14 cellular contexts compared by ENCODE assay signal in the genomic region with DNA sequence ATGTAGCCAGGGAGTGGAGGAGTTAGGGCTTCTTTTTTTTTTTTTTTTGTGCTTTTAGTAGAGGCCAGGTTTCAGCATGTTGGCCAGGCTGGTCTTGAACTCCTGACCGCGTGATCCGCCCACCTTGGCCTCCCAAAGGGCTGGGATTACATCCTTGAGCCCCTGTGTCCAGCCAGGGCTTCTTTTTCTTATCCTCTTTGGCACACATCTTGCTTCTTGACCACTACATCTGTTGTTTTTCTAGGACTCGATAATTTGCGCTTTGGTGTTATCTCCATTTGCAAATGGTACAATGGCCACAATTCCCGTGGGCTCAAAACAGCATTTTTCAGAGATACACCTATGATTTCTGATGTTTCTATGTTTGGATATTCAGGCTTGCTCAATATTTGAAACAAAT. TPM values are rescaled to one million over a fixed set of nuclear protein-coding genes. Genes with fewer than 3 reads are reported as not detected.
DNase-seq lines count a peak whose midpoint lies in the region; ATAC-seq, FAIRE-seq and TF ChIP-seq lines count a peak whose summit lies in the region.
"Had no signal": no experiment of that assay in that cellular context is flagged by ENCODE, and none has a peak within 500 bp of the region (broad histone marks: within the 10 kb centered on the region; RNA-seq: fewer than 3 reads in every experiment).

No MANE protein-coding gene starts in this region.

- H3K4me1 Mint-ChIP-seq in CD8-positive, alpha-beta T cell (ENCODE audit: low read depth): peaks cover 54% of the 10 kb centered on the region

- no peak overlapping the region for H3K9ac ChIP-seq in Loucy (ENCODE audit: low read depth, low read length, poor library complexity, severe bottlenecking)
- H3K9ac ChIP-seq in endothelial cell of umbilical vein (replicated peaks; ENCODE audit: extremely low read depth, insufficient read depth, low read length): peak overlapping the region; percentile 98
- H3K9ac ChIP-seq in neural cell (ENCODE audit: low read length): no peak overlapping the region

- peak overlapping the region; percentile 19 for H3K27ac Mint-ChIP-seq in CD8-positive, alpha-beta T cell
- H3K27ac Mint-ChIP-seq: activated naive CD8-positive, alpha-beta T cell treated with anti-CD3 and anti-CD28 coated beads, Interleukin-2, amount 50 U/mL, for 24 hours; effector memory CD8-positive, alpha-beta T cell had no signal

- no peak overlapping the region for H3K27ac ChIP-seq in CD8-positive, alpha-beta T cell (ENCODE audit: low read depth, low read length)
- peak overlapping the region; percentile 90 for H3K27ac ChIP-seq in endothelial cell of umbilical vein (ENCODE audit: insufficient read depth, low read depth, low read length)
- no peak overlapping the region for H3K27ac ChIP-seq in neural cell (ENCODE audit: low read length)

- H3K79me2 ChIP-seq in Loucy (ENCODE audit: insufficient read depth, low read length) (peaks cover 57% of the 10 kb centered on the region), endothelial cell of umbilical vein (ENCODE audit: control insufficient read depth, insufficient read depth, low read length) (peaks cover 90% of the 10 kb centered on the region), neural cell (replicated peaks; ENCODE audit: insufficient read depth, low read length) (peaks cover 67% of the 10 kb centered on the region)

- H3K9me1 ChIP-seq in endothelial cell of umbilical vein (replicated peaks; ENCODE audit: control insufficient read depth, extremely low read depth, insufficient read depth, low read length): no peaks in the 10 kb centered on the region

- no TSS peak for BruUV-seq in endothelial cell of umbilical vein (replicated peaks; lab: Mats Ljungman, UMichigan)

- H4K20me1 ChIP-seq in Loucy (ENCODE audit: insufficient read depth, low read length, poor library complexity, severe bottlenecking): peaks cover 7% of the 10 kb centered on the region
- H4K20me1 ChIP-seq in endothelial cell of umbilical vein (replicated peaks; ENCODE audit: control insufficient read depth, extremely low read depth, insufficient read depth, low read length): peaks cover 5% of the 10 kb centered on the region
- H4K20me1 ChIP-seq in neural cell (ENCODE audit: insufficient read depth): no peaks in the 10 kb centered on the region

- H3K4me3 ChIP-seq in CD8-positive, alpha-beta T cell (ENCODE audit: low read depth, low read length): no peak overlapping the region
- peak overlapping the region; percentile 28 for H3K4me3 ChIP-seq in Loucy (ENCODE audit: low read length, poor library complexity, severe bottlenecking)
- peak overlapping the region; percentile 67 to 94 (median 86) for H3K4me3 ChIP-seq in endothelial cell of umbilical vein (replicated peaks in 1 of 3; ENCODE audit: insufficient read depth in 1 of 3, low read depth in 1 of 3, low read length in 3 of 3)
- peak overlapping the region; percentile 95 for H3K4me3 ChIP-seq in neural cell (ENCODE audit: low read length)

- DNase-seq in CD8-positive, alpha-beta T cell: no peak
- DNase-seq in endothelial cell of umbilical vein (ENCODE audit: low read depth, low spot score) (no peak), NCI-H1048 (lab: John Stamatoyannopoulos, UW) (no peak), left lobe of liver (ENCODE audit: low spot score) (no peak)
- DNase-seq: activated CD8-positive, alpha-beta memory T cell treated with anti-CD3 and anti-CD28 coated beads for 24 hours; activated naive CD8-positive, alpha-beta T cell treated with anti-CD3 and anti-CD28 coated beads, Interleukin-2, amount 50 U/mL, for 24 hours; CD8-positive, alpha-beta memory T cell; effector memory CD8-positive, alpha-beta T cell; NCI-H2081 treated with DMSO at 0.1 percent for 48 hours had no signal

- H3K9me2 ChIP-seq in Loucy (replicated peaks; ENCODE audit: low read depth, low read length): no peaks in the 10 kb centered on the region
- no peaks in the 10 kb centered on the region for H3K9me2 ChIP-seq in neural cell (ENCODE audit: insufficient read depth, low read length)

- no peak for ATAC-seq in CD8-positive, alpha-beta T cell
- ATAC-seq in left lobe of liver (no peak), GM19324 (IDR thresholded peaks at IDR 0.05; ENCODE audit: low FRiP score, unreplicated experiment) (no peak), HG02610 (IDR thresholded peaks at IDR 0.05; ENCODE audit: unreplicated experiment) (no peak)
- ATAC-seq: activated naive CD8-positive, alpha-beta T cell treated with anti-CD3 and anti-CD28 coated beads, Interleukin-2, amount 50 U/mL, for 24 hours; effector memory CD8-positive, alpha-beta T cell had no signal

- no peaks in the 10 kb centered on the region for H3K27me3 ChIP-seq in CD8-positive, alpha-beta T cell (ENCODE audit: insufficient read depth, low read length)
- H3K27me3 ChIP-seq in Loucy (ENCODE audit: insufficient read depth, low read length, poor library complexity, severe bottlenecking) (no peaks in the 10 kb centered on the region), endothelial cell of umbilical vein (ENCODE audit: control insufficient read depth in 2 of 2, insufficient read depth in 2 of 2, low read length in 2 of 2) (no peaks in the 10 kb centered on the region), neural cell (ENCODE audit: insufficient read depth, low read depth, low read length) (no peaks in the 10 kb centered on the region)

- intact Hi-C loops in CD8-positive, alpha-beta T cell (cut with DNase I, micrococcal nuclease): no loop called here
- intact Hi-C loops in endothelial cell of umbilical vein (cut with micrococcal nuclease): no loop called here

- peak overlapping the region; percentile 70 for H3K4me2 ChIP-seq in Loucy (ENCODE audit: low read depth, low read length, poor library complexity, severe bottlenecking)
- H3K4me2 ChIP-seq in endothelial cell of umbilical vein (ENCODE audit: insufficient read depth, low read length): peak overlapping the region; percentile 97
- H3K4me2 ChIP-seq in neural cell (ENCODE audit: low read length): peak overlapping the region; percentile 37

- dilution Hi-C loops in endothelial cell of umbilical vein (cut with MboI; ENCODE audit: extremely low pct_ligation_motif_present, low sequenced_read_pairs): no loop called here

- H3K9me3 ChIP-seq in CD8-positive, alpha-beta T cell (ENCODE audit: low read length): no peaks in the 10 kb centered on the region
- H3K9me3 ChIP-seq in Loucy (ENCODE audit: insufficient read depth, low read depth, low read length) (no peaks in the 10 kb centered on the region), endothelial cell of umbilical vein (replicated peaks; ENCODE audit: control insufficient read depth, insufficient read depth, low read length) (no peaks in the 10 kb centered on the region), neural cell (ENCODE audit: low read length) (no peaks in the 10 kb centered on the region)

- no peak for TF ChIP-seq CTCF in CD8-positive, alpha-beta T cell (IDR thresholded peaks at IDR 0.05)
- TF ChIP-seq CTCF in Loucy (conservative IDR thresholded peaks at IDR 0.05; ENCODE audit: low read length) (no peak), endothelial cell of umbilical vein (IDR thresholded peaks at IDR 0.05; ENCODE audit: extremely low read depth in 1 of 2, insufficient read depth in 1 of 2, low read depth in 1 of 2, low read length in 2 of 2) (no peak), neural cell (IDR thresholded peaks at IDR 0.05; ENCODE audit: poor library complexity, severe bottlenecking) (no peak)

- H3K36me3 Mint-ChIP-seq in CD8-positive, alpha-beta T cell: peaks cover 49% of the 10 kb centered on the region

- no peak for TF ChIP-seq RAD21 in neural cell (conservative IDR thresholded peaks at IDR 0.05)

- H3K4me1 ChIP-seq in CD8-positive, alpha-beta T cell (ENCODE audit: insufficient read depth, low read length): peaks cover 12% of the 10 kb centered on the region
- H3K4me1 ChIP-seq in Loucy (ENCODE audit: insufficient read depth, low read length, poor library complexity, severe bottlenecking): peaks cover 36% of the 10 kb centered on the region
- peaks cover 43% of the 10 kb centered on the region for H3K4me1 ChIP-seq in endothelial cell of umbilical vein (ENCODE audit: control insufficient read depth, extremely low read depth, insufficient read depth, low read length)

- no peak for TF ChIP-seq POLR2A in endothelial cell of umbilical vein (IDR thresholded peaks at IDR 0.05; ENCODE audit: low read depth, low read length)

- FAIRE-seq in endothelial cell of umbilical vein (lab: Jason Lieb, UNC): no peak
- FAIRE-seq: RCC 7860 had no signal

- H3K27me3 Mint-ChIP-seq in CD8-positive, alpha-beta T cell (ENCODE audit: low read depth): no peaks in the 10 kb centered on the region
- H3K27me3 Mint-ChIP-seq: activated naive CD8-positive, alpha-beta T cell treated with anti-CD3 and anti-CD28 coated beads, Interleukin-2, amount 50 U/mL, for 24 hours; effector memory CD8-positive, alpha-beta T cell had no signal

- H3F3A ChIP-seq in Loucy (ENCODE audit: low read depth): 0 out of 2 replicates have a peak, but pooled peaks cover 8% of the 10 kb centered on the region
- H3F3A ChIP-seq in neural cell (ENCODE audit: insufficient read depth, low read length, poor library complexity, severe bottlenecking): no peaks in the 10 kb centered on the region

- TF ChIP-seq EP300 in neural cell (conservative IDR thresholded peaks at IDR 0.05; ENCODE audit: poor library complexity, severe bottlenecking): no peak

- H2AFZ ChIP-seq in Loucy (ENCODE audit: low read length): no peak overlapping the region
- H2AFZ ChIP-seq in endothelial cell of umbilical vein (ENCODE audit: low read depth, low read length): no peak overlapping the region
- H2AFZ ChIP-seq in neural cell (ENCODE audit: low read depth, low read length): no peak overlapping the region

- POLR2A ChIA-PET in CD8-positive, alpha-beta T cell (lab: Charles Lee): no interaction called here
- POLR2A ChIA-PET in endothelial cell of umbilical vein (lab: Charles Lee): interaction anchor here (0.6 kb wide), 3 partner anchors 14 to 49 kb away, joined by 3 to 6 read pairs (median 4); no protein-coding TSS in a partner anchor

- peaks cover 5% of the 10 kb centered on the region for H3K9me3 Mint-ChIP-seq in CD8-positive, alpha-beta T cell
- H3K9me3 Mint-ChIP-seq: effector memory CD8-positive, alpha-beta T cell had no signal

- CTCF ChIA-PET in CD8-positive, alpha-beta T cell (lab: Charles Lee): interaction anchor here (0.6 to 1.2 kb wide), 2 partner anchors 366 to 392 kb away, joined by 3 read pairs; no protein-coding TSS in a partner anchor
- CTCF ChIA-PET in endothelial cell of umbilical vein (lab: Charles Lee): interaction anchor here (1.3 to 1.6 kb wide), 3 partner anchors 9 to 450 kb away, joined by 3 to 6 read pairs (median 3); no protein-coding TSS in a partner anchor

- no peaks in the 10 kb centered on the region for H3K36me3 ChIP-seq in CD8-positive, alpha-beta T cell (ENCODE audit: insufficient read depth, low read length)
- H3K36me3 ChIP-seq in Loucy (ENCODE audit: insufficient read depth, low read length) (no peaks in the 10 kb centered on the region), endothelial cell of umbilical vein (ENCODE audit: control insufficient read depth in 2 of 2, extremely low read depth in 1 of 2, insufficient read depth in 2 of 2, low read length in 2 of 2) (peaks cover 5 to 14% of the 10 kb centered on the region in 2 experiments), neural cell (ENCODE audit: insufficient read depth, low read length) (peaks cover 6% of the 10 kb centered on the region)

- H3K4me3 Mint-ChIP-seq in CD8-positive, alpha-beta T cell: no peak overlapping the region
- H3K4me3 Mint-ChIP-seq: activated naive CD8-positive, alpha-beta T cell treated with anti-CD3 and anti-CD28 coated beads, Interleukin-2, amount 50 U/mL, for 24 hours had no signal

RNA-seq across cellular contexts. Expression of a gene that starts 4.2 kb away (rescaled TPM):
- total RNA-seq in CD8-positive, alpha-beta T cell: 100 to 1,000 TPM; 160 to 177 TPM
- 135 and 149 TPM in 2 replicates for total RNA-seq in endothelial cell of umbilical vein
- 13.2 and 18.4 TPM in 2 replicates for polyA plus RNA-seq in endothelial cell of umbilical vein
- polyA plus RNA-seq in endothelial cell of umbilical vein (2011; cell fraction: cytosol; rRNA removed): 20.2 and 22.9 TPM in 2 replicates
- polyA plus RNA-seq in endothelial cell of umbilical vein (2011; cell fraction: nucleus; rRNA removed): 69.3 and 85.9 TPM in 2 replicates
- 83.5 and 84.7 TPM in 2 replicates for polyA plus RNA-seq in endothelial cell of umbilical vein (2012)
- polyA minus RNA-seq in endothelial cell of umbilical vein: 159 and 171 TPM in 2 replicates
- 65.2 TPM for polyA minus RNA-seq in endothelial cell of umbilical vein (2011; cell fraction: cytosol; rRNA and poly(A)+ RNA removed)
- 125 and 167 TPM in 2 replicates for polyA minus RNA-seq in endothelial cell of umbilical vein (2011; cell fraction: nucleus; rRNA and poly(A)+ RNA removed)
- polyA plus RNA-seq in neural cell: 32.6 and 36.9 TPM in 2 replicates
- polyA minus RNA-seq in neural cell: 176 and 194 TPM in 2 replicates
- 22.4 TPM for total RNA-seq in left lobe of liver

RNA-seq across cellular contexts. Expression of a gene that starts 57.0 kb away (rescaled TPM):
- total RNA-seq in CD8-positive, alpha-beta T cell: not detected
- 344 and 395 TPM in 2 replicates for total RNA-seq in endothelial cell of umbilical vein
- polyA plus RNA-seq in endothelial cell of umbilical vein: 147 and 178 TPM in 2 replicates
- polyA plus RNA-seq in endothelial cell of umbilical vein (2011; cell fraction: cytosol; rRNA removed): 142 and 185 TPM in 2 replicates
- 63.2 and 65.1 TPM in 2 replicates for polyA plus RNA-seq in endothelial cell of umbilical vein (2011; cell fraction: nucleus; rRNA removed)
- polyA plus RNA-seq in endothelial cell of umbilical vein (2012): 84.8 and 369 TPM in 2 replicates
- 90.8 and 139 TPM in 2 replicates for polyA minus RNA-seq in endothelial cell of umbilical vein
- not detected for polyA minus RNA-seq in endothelial cell of umbilical vein (2011; cell fraction: cytosol; rRNA and poly(A)+ RNA removed)
- 35.4 and 38.8 TPM in 2 replicates for polyA minus RNA-seq in endothelial cell of umbilical vein (2011; cell fraction: nucleus; rRNA and poly(A)+ RNA removed)
- polyA plus RNA-seq in neural cell: 0.98 TPM in 1 of 2 replicates, not detected in the other
- polyA minus RNA-seq in neural cell: 0.23 TPM in 1 of 2 replicates, not detected in the other
- 1.5 TPM for total RNA-seq in left lobe of liver
- polyA plus RNA-seq: CD8-positive, alpha-beta memory T cell had no signal

Comparison
In these comparisons a context has a peak if more than half of its experiments do, and no peak if none do; other contexts are left out.
1. H3K4me2 ChIP-seq: peak in every context shown above with its lines; median percentile 97 in endothelial cell of umbilical vein; 70 in Loucy; 37 in neural cell.
2. RNA of a gene that starts 57.0 kb away (total RNA-seq): 344 to 395 TPM in endothelial cell of umbilical vein; 1.5 TPM in left lobe of liver (single experiment) and not detected in CD8-positive, alpha-beta T cell; every median in the first group is over 100 times any median in the second.